ENCODE assay signal across 2 cellular contexts in genomic region chr21:26850116-26850643, GRCh38.
TF ChIP-seq lines count a peak whose summit lies in the region.

No MANE protein-coding gene starts in this region.

TF ChIP-seq in WTC11, 78 proteins besides CTCF, POLR2A, EP300 and RAD21 (continued from another document):
- TF ChIP-seq FOXP4 (CRISPR knock-in tag; IDR thresholded peaks at IDR 0.05), result no peak
- no peak for TF ChIP-seq ZNF416 (CRISPR knock-in tag; IDR thresholded peaks at IDR 0.05)
- TF ChIP-seq HMGA2 (CRISPR knock-in tag; IDR thresholded peaks at IDR 0.05), result peak; percentile 48; the same call in 1 of the 2 replicates

TF ChIP-seq in HepG2, 621 proteins besides CTCF, POLR2A, EP300 and RAD21 (continued from another document):
- TF ChIP-seq ZNF18 (CRISPR knock-in tag; IDR thresholded peaks at IDR 0.05; ENCODE audit: insufficient replicate concordance), result no peak
- TF ChIP-seq SMC3 (IDR thresholded peaks at IDR 0.05; ENCODE audit: low read length), result peak; percentile 36
- TF ChIP-seq RFX5 (IDR thresholded peaks at IDR 0.05; ENCODE audit: low read depth, low read length), result peak; percentile 40; the same call in 1 of the 2 replicates
- no peak for TF ChIP-seq ZNF121 (CRISPR knock-in tag; IDR thresholded peaks at IDR 0.05)
- no peak for TF ChIP-seq SATB2 (CRISPR knock-in tag; IDR thresholded peaks at IDR 0.05)
- TF ChIP-seq ZNF652 (CRISPR knock-in tag; IDR thresholded peaks at IDR 0.05; ENCODE audit: borderline replicate concordance, low read depth), result no peak
- no peak for TF ChIP-seq ZFP91 (CRISPR knock-in tag; IDR thresholded peaks at IDR 0.05; ENCODE audit: borderline replicate concordance)
- TF ChIP-seq ATF6 (CRISPR knock-in tag; conservative IDR thresholded peaks at IDR 0.05), result no peak
- TF ChIP-seq ZMYM4 (CRISPR knock-in tag; IDR thresholded peaks at IDR 0.05), result no peak
- TF ChIP-seq ZFAT (CRISPR knock-in tag; conservative IDR thresholded peaks at IDR 0.05), result no peak
- no peak for TF ChIP-seq SETDB1 (CRISPR knock-in tag; IDR thresholded peaks at IDR 0.05; ENCODE audit: borderline replicate concordance)
- no peak for TF ChIP-seq ARID5B (CRISPR knock-in tag; IDR thresholded peaks at IDR 0.05)
- TF ChIP-seq ZNF776 (CRISPR knock-in tag; IDR thresholded peaks at IDR 0.05), result no peak
- TF ChIP-seq ZNF737 (CRISPR knock-in tag; IDR thresholded peaks at IDR 0.05; ENCODE audit: borderline replicate concordance), result no peak
- TF ChIP-seq SKI (IDR thresholded peaks at IDR 0.05; ENCODE audit: partially characterized antibody), result no peak
- TF ChIP-seq ZNF383 (CRISPR knock-in tag; IDR thresholded peaks at IDR 0.05; ENCODE audit: borderline replicate concordance), result no peak
- TF ChIP-seq EHMT2 (IDR thresholded peaks at IDR 0.05; ENCODE audit: borderline replicate concordance, low read depth, low read length), result no peak
- no peak for TF ChIP-seq RBM22 (optimal IDR thresholded peaks at IDR 0.05; ENCODE audit: low read length)
- TF ChIP-seq TP53 (CRISPR knock-in tag; conservative IDR thresholded peaks at IDR 0.05), result no peak
- TF ChIP-seq RFX3 (CRISPR knock-in tag; IDR thresholded peaks at IDR 0.05), result no peak
- peak; percentile 60 for TF ChIP-seq STAG1 (CRISPR knock-in tag; IDR thresholded peaks at IDR 0.05)
- no peak for TF ChIP-seq RNF2 (conservative IDR thresholded peaks at IDR 0.05; ENCODE audit: low read depth)
